Comparison of ENCODE assay signal across 33 cellular contexts in genomic region chr17:76792348-76792747, GRCh38.
"Had no signal": no experiment of that assay in that cellular context is flagged by ENCODE, and none has a peak within 500 bp of the region (broad histone marks: within the 10 kb centered on the region; RNA-seq: fewer than 3 reads in every experiment).

No MANE protein-coding gene starts in this region.

- H3K9me3 ChIP-seq: adrenal gland, pancreas, prostate gland, uterus had no signal

- H3K4me3 ChIP-seq: cardiac muscle cell, pancreas, prostate gland, skin epidermis had no signal

- H3K27me3 ChIP-seq: adrenal gland, cardiac muscle cell, pancreas, uterus had no signal

- H3K27ac Mint-ChIP-seq: activated B cell treated with CpG ODN at 0.5 μM for 24 hours; activated CD4-positive, alpha-beta T cell treated with anti-CD3 and anti-CD28 coated beads for 36 hours; activated naive CD4-positive, alpha-beta T cell treated with anti-CD3 and anti-CD28 coated beads for 36 hours; activated naive CD8-positive, alpha-beta T cell treated with anti-CD3 and anti-CD28 coated beads for 36 hours; endodermal cell; type B pancreatic cell had no signal

- ATAC-seq: activated CD4-positive, alpha-beta T cell treated with anti-CD3 and anti-CD28 coated beads for 36 hours; esophagus mucosa; naive thymus-derived CD8-positive, alpha-beta T cell; pancreas; sciatic nerve had no signal

- DNase-seq: activated B cell treated with CpG ODN at 0.5 μM for 24 hours; activated CD4-positive, alpha-beta T cell treated with anti-CD3 and anti-CD28 coated beads for 36 hours; activated CD4-positive, alpha-beta T cell treated with anti-CD3 and anti-CD28 coated beads, Interleukin-2, amount 50 U/mL, for 4 hours; activated effector memory CD4-positive, alpha-beta T cell treated with anti-CD3 and anti-CD28 coated beads, Interleukin-2, amount 50 U/mL, for 16 hours; activated naive CD4-positive, alpha-beta T cell treated with anti-CD3 and anti-CD28 coated beads for 36 hours; activated naive CD8-positive, alpha-beta T cell treated with anti-CD3 and anti-CD28 coated beads for 36 hours; activated T-cell treated with anti-CD3 and anti-CD28 coated beads for 4 hours; adrenal gland; aorta; cortex of kidney; endodermal cell; foreskin fibroblast; head of caudate nucleus; hypothalamus; immature natural killer cell; midbrain; naive thymus-derived CD8-positive, alpha-beta T cell; nucleus accumbens; pancreas; retina; stimulated activated CD4-positive, alpha-beta T cell treated with anti-CD3 and anti-CD28 coated beads, Interleukin-12 subunit alpha, Interleukin-12 subunit beta, amount 100 ng/mL, for 4 hours; stimulated activated CD4-positive, alpha-beta T cell treated with anti-CD3 and anti-CD28 coated beads, Interleukin-4, amount 100 ng/mL, for 1 hour; uterus had no signal

- H3K27ac ChIP-seq: adrenal gland, cardiac muscle cell, prostate gland had no signal

- FAIRE-seq: pancreas had no signal

- H3K27me3 Mint-ChIP-seq: activated B cell treated with CpG ODN at 0.5 μM for 24 hours; activated CD4-positive, alpha-beta T cell treated with anti-CD3 and anti-CD28 coated beads for 36 hours; activated naive CD8-positive, alpha-beta T cell treated with anti-CD3 and anti-CD28 coated beads for 36 hours; brain; naive thymus-derived CD8-positive, alpha-beta T cell; stimulated activated naive CD8-positive, alpha-beta T cell treated with anti-CD3 and anti-CD28 coated beads, Interleukin-15, Interleukin-2, amounts not matched to agents 100 ng/mL and 50 ng/mL, for 24 hours; type B pancreatic cell had no signal

- H3K4me1 ChIP-seq: prostate gland had no signal

- H3K36me3 ChIP-seq: adrenal gland, cardiac muscle cell, pancreas, prostate gland, uterus had no signal

- H3K4me3 Mint-ChIP-seq: activated B cell treated with CpG ODN at 0.5 μM for 24 hours; activated naive CD4-positive, alpha-beta T cell treated with anti-CD3 and anti-CD28 coated beads for 36 hours; activated naive CD8-positive, alpha-beta T cell treated with anti-CD3 and anti-CD28 coated beads for 36 hours; endodermal cell; neural crest cell; type B pancreatic cell had no signal

- H3K4me1 Mint-ChIP-seq: endodermal cell had no signal

- H3K9me3 Mint-ChIP-seq: activated naive CD4-positive, alpha-beta T cell treated with anti-CD3 and anti-CD28 coated beads for 36 hours; activated T-helper 1 cell treated with anti-CD3 and anti-CD28 coated beads, Interleukin-12 subunit alpha, Interleukin-12 subunit beta, Interleukin-2, Interleukin-4 antibody, amounts not matched to agents 30 ng/mL and 10 ng/mL and 1 ng/mL, durations not matched to agents 14 hours and 24 hours and 36 hours; immature natural killer cell; neural crest cell; stimulated activated naive CD8-positive, alpha-beta T cell treated with anti-CD3 and anti-CD28 coated beads, Interleukin-15, Interleukin-2, amounts not matched to agents 100 ng/mL and 50 ng/mL, for 24 hours had no signal
